Comparison of ENCODE assay signal across 9 cellular contexts in the genomic region with DNA sequence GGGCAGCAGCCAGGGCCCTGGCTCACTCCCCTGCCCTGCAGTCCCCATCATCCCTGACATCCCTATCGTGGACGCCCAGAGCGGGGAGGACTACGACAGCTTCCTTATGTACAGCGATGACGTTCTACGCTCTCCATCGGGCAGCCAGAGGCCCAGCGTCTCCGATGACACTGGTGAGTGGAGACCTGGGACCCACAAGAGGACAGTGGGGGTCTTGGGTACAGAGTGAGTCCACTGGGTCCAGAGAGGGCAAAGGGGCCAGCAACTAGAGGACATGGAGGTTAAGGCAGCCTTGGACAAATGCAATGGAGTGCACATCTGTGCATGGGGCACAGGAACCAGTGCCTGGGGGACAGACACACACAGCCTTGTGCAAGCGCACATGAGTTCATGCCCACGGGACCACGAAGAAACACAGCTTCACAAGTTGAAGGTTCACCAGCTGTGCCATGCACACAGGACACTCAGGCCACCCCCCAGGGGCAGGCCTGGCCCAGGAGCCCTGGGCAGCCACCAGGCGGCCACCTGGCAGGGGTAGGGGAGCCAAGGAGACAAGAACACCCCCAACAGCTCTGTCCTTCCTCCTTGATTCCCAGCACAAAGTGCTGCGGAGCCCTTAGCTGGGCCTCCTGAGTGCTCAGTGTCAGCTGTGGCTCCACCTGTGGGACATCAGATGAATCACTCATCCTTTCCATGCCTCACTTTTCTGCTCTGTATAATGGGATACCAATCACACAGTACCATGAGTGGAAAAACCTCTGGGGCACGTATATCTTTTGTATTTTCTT. TPM values are rescaled to one million over a fixed set of nuclear protein-coding genes. Genes with fewer than 3 reads are reported as not detected.
A peak's percentile ranks its signal among the peaks of the same experiment; 100 is the strongest.
DNase-seq lines count a peak whose midpoint lies in the region; TF ChIP-seq lines count a peak whose summit lies in the region.
"Had no signal": no experiment of that assay in that cellular context is flagged by ENCODE, and none has a peak within 500 bp of the region (broad histone marks: within the 10 kb centered on the region; RNA-seq: fewer than 3 reads in every experiment).

No MANE protein-coding gene starts in this region.

- 90% methylated on average over 13 of the region's 16 CpGs for WGBS in hepatocyte (ENCODE audit: low lambda C conversion rate, missing lambda C conversion rate)

- peak overlapping the region in 1 of 11 experiments; percentile 81; a peak in 2 of 22 replicates for H3K9ac ChIP-seq in BLaER1 treated with 17β-estradiol and CSF1 and Interleukin-3, amounts not matched to agents 10 nM and 100 nM

- no peaks in the 10 kb centered on the region for H3K9me2 ChIP-seq in hepatocyte (replicated peaks; ENCODE audit: insufficient read depth)

- no peak overlapping the region for H2AFZ ChIP-seq in hepatocyte

- TF ChIP-seq CTCF in GM12873 (IDR thresholded peaks at IDR 0.05; ENCODE audit: insufficient read depth, low read depth, low read length, missing control alignments) (peak; percentile 57), hepatocyte (IDR thresholded peaks at IDR 0.05; ENCODE audit: poor library complexity) (no peak)

- no peaks in the 10 kb centered on the region for H3K9me3 ChIP-seq in BLaER1 treated with 17β-estradiol and CSF1 and Interleukin-3, amounts not matched to agents 10 nM and 100 nM (replicated peaks in 1 of 11)
- H3K9me3 ChIP-seq in hepatocyte (ENCODE audit: low read depth): no peaks in the 10 kb centered on the region
- H3K9me3 ChIP-seq: pancreas had no signal

- H3K27ac ChIP-seq in BLaER1 treated with 17β-estradiol and CSF1 and Interleukin-3, amounts not matched to agents 10 nM and 100 nM: peak overlapping the region in 1 of 11 experiments; percentile 86; a peak in 2 of 22 replicates
- H3K27ac ChIP-seq in hepatocyte: no peak overlapping the region

- H3K27me3 ChIP-seq in BLaER1 treated with 17β-estradiol and CSF1 and Interleukin-3, amounts not matched to agents 10 nM and 100 nM: no peaks in the 10 kb centered on the region
- no peaks in the 10 kb centered on the region for H3K27me3 ChIP-seq in hepatocyte
- H3K27me3 ChIP-seq: pancreas had no signal

- H3K79me2 ChIP-seq in hepatocyte: no peaks in the 10 kb centered on the region

- H3K36me3 ChIP-seq in BLaER1 treated with 17β-estradiol and CSF1 and Interleukin-3, amounts not matched to agents 10 nM and 100 nM: peaks cover 0 to 8% (median 3%) of the 10 kb centered on the region in 11 experiments; a peak in 10 of 22 replicates
- no peaks in the 10 kb centered on the region for H3K36me3 ChIP-seq in hepatocyte (replicated peaks; ENCODE audit: insufficient read depth, low read depth)
- H3K36me3 ChIP-seq: pancreas had no signal

- DNase-seq in RPMI8226 (peak; percentile 71), germinal center (ENCODE audit: low spot score) (peak; percentile 69), dermis blood vessel endothelial cell (no peak), hepatocyte (ENCODE audit: low spot score) (no peak), CD1c-positive myeloid dendritic cell (ENCODE audit: extremely low spot score) (no peak), NCI-H1105 (lab: John Stamatoyannopoulos, UW) (no peak)

- H4K20me1 ChIP-seq in BLaER1 treated with 17β-estradiol and CSF1 and Interleukin-3, amounts not matched to agents 10 nM and 100 nM: no peaks in the 10 kb centered on the region
- no peaks in the 10 kb centered on the region for H4K20me1 ChIP-seq in hepatocyte (ENCODE audit: insufficient read depth, poor library complexity, severe bottlenecking)

- H3K4me3 ChIP-seq in BLaER1 treated with 17β-estradiol and CSF1 and Interleukin-3, amounts not matched to agents 10 nM and 100 nM: peak overlapping the region in 1 of 10 experiments; percentile 61; a peak in 1 of 20 replicates
- H3K4me3 ChIP-seq in hepatocyte: no peak overlapping the region

- peaks cover 44 to 57% (median 54%) of the 10 kb centered on the region in 10 experiments for H3K4me1 ChIP-seq in BLaER1 treated with 17β-estradiol and CSF1 and Interleukin-3, amounts not matched to agents 10 nM and 100 nM
- peaks cover 14% of the 10 kb centered on the region for H3K4me1 ChIP-seq in hepatocyte (ENCODE audit: insufficient read depth)
- H3K4me1 ChIP-seq: pancreas had no signal

- H3K4me2 ChIP-seq in BLaER1 treated with 17β-estradiol and CSF1 and Interleukin-3, amounts not matched to agents 10 nM and 100 nM: peak overlapping the region in 10 of 11 experiments; percentile 73 to 97 (median 92); a peak in 19 of 22 replicates
- no peak overlapping the region for H3K4me2 ChIP-seq in hepatocyte

RNA-seq across cellular contexts. Expression of a gene that starts 12.4 kb away (rescaled TPM):
- total RNA-seq in dermis blood vessel endothelial cell (66.0 and 66.5 TPM in 2 replicates), hepatocyte (63.7 and 76.4 TPM in 2 replicates)
- 139 and 161 TPM in 2 replicates for polyA plus RNA-seq in hepatocyte

RNA-seq across cellular contexts. Expression of a gene that starts 31.3 kb away (rescaled TPM):
- total RNA-seq in dermis blood vessel endothelial cell (34.4 and 125 TPM in 2 replicates), hepatocyte (11.5 and 15.7 TPM in 2 replicates)
- 19.4 and 23.5 TPM in 2 replicates for polyA plus RNA-seq in hepatocyte

RNA-seq across cellular contexts. Expression of a gene that starts 32.0 kb away (rescaled TPM):
- total RNA-seq in dermis blood vessel endothelial cell (10.9 and 12.4 TPM in 2 replicates), hepatocyte (26.7 and 30.9 TPM in 2 replicates)
- 22.3 and 28.2 TPM in 2 replicates for polyA plus RNA-seq in hepatocyte

Comparison
In these comparisons a context has a peak if more than half of its experiments do, and no peak if none do; other contexts are left out.
1. DNase-seq: peak in RPMI8226 (single experiment) and germinal center (single experiment); none in dermis blood vessel endothelial cell (single experiment), hepatocyte (single experiment), CD1c-positive myeloid dendritic cell (single experiment) and NCI-H1105 (single experiment).